In genomic region chr7:123573371-123573770, GRCh38 we compare ENCODE assay signal across 2 cellular contexts.
TF ChIP-seq lines count a peak whose summit lies in the region.

No MANE protein-coding gene starts in this region.

TF ChIP-seq in GM23338, 12 proteins besides CTCF, POLR2A, EP300 and RAD21:
- TF ChIP-seq EZH2 (IDR thresholded peaks at IDR 0.05; ENCODE audit: low read depth, unreplicated experiment) (no peak), EZH2phosphoT487 (IDR thresholded peaks at IDR 0.05; ENCODE audit: unreplicated experiment) (no peak), CREB1 (CRISPR knock-in tag; IDR thresholded peaks at IDR 0.05; ENCODE audit: low read depth) (no peak), NANOG (IDR thresholded peaks at IDR 0.05; ENCODE audit: borderline replicate concordance) (no peak), STAT1 (IDR thresholded peaks at IDR 0.05; ENCODE audit: unreplicated experiment) (no peak), POLR2AphosphoS5 (IDR thresholded peaks at IDR 0.05; ENCODE audit: low read depth) (no peak), JUNB (IDR thresholded peaks at IDR 0.05; ENCODE audit: unreplicated experiment) (no peak), ZNF114 (CRISPR knock-in tag; IDR thresholded peaks at IDR 0.05) (no peak), ZNF331 (CRISPR knock-in tag; IDR thresholded peaks at IDR 0.05; ENCODE audit: low read depth) (no peak)

TF ChIP-seq in WTC11, 78 proteins besides CTCF, POLR2A, EP300 and RAD21:
- TF ChIP-seq ZNF219 (CRISPR knock-in tag; IDR thresholded peaks at IDR 0.05; ENCODE audit: borderline replicate concordance) (no peak), EMX1 (CRISPR knock-in tag; IDR thresholded peaks at IDR 0.05) (no peak), GRHL2 (CRISPR knock-in tag; IDR thresholded peaks at IDR 0.05; ENCODE audit: insufficient replicate concordance, severe bottlenecking) (no peak), ZNF121 (CRISPR knock-in tag; IDR thresholded peaks at IDR 0.05) (no peak), NR2C2 (CRISPR knock-in tag; IDR thresholded peaks at IDR 0.05) (no peak), FOXK1 (CRISPR knock-in tag; IDR thresholded peaks at IDR 0.05) (no peak), ZNF425 (CRISPR knock-in tag; conservative IDR thresholded peaks at IDR 0.05) (no peak), OVOL2 (CRISPR knock-in tag; IDR thresholded peaks at IDR 0.05; ENCODE audit: borderline replicate concordance) (no peak), CDX4 (CRISPR knock-in tag; IDR thresholded peaks at IDR 0.05; ENCODE audit: borderline replicate concordance) (no peak), MAX (CRISPR knock-in tag; IDR thresholded peaks at IDR 0.05) (no peak), NFYB (CRISPR knock-in tag; conservative IDR thresholded peaks at IDR 0.05; ENCODE audit: low read depth) (no peak)
